Comparison of ENCODE assay signal across 17 cellular contexts in genomic region chr10:96814264-96814663, GRCh38. TPM values are rescaled to one million over a fixed set of nuclear protein-coding genes. Genes with fewer than 3 reads are reported as not detected.
A peak's percentile ranks its signal among the peaks of the same experiment; 100 is the strongest.
DNase-seq lines count a peak whose midpoint lies in the region; ATAC-seq and TF ChIP-seq lines count a peak whose summit lies in the region.
"Had no signal": no experiment of that assay in that cellular context is flagged by ENCODE, and none has a peak within 500 bp of the region (broad histone marks: within the 10 kb centered on the region; RNA-seq: fewer than 3 reads in every experiment).

No MANE protein-coding gene starts in this region.

- no peak for TF ChIP-seq CTCF in HFFc6 (IDR thresholded peaks at IDR 0.05)

- no peaks in the 10 kb centered on the region for H3K9me3 Mint-ChIP-seq in HFFc6
- no peaks in the 10 kb centered on the region for H3K9me3 Mint-ChIP-seq in CD8-positive, alpha-beta memory T cell
- H3K9me3 Mint-ChIP-seq: activated T-helper 17 cell treated with anti-CD3 and anti-CD28 coated beads, Interleukin-2, amount 50 U/mL, for 72 hours; effector memory CD8-positive, alpha-beta T cell had no signal

- H3K9ac ChIP-seq in adipocyte (ENCODE audit: low read length) = no peak overlapping the region

- no peak overlapping the region for H2AFZ ChIP-seq in ACC112 (ENCODE audit: low read length, unreplicated experiment)

- no peak for ATAC-seq in left ventricle myocardium superior
- ATAC-seq: activated T-helper 17 cell treated with anti-CD3 and anti-CD28 coated beads, Interleukin-2, amount 50 U/mL, for 72 hours; body of pancreas; effector memory CD8-positive, alpha-beta T cell had no signal

- H3K27ac ChIP-seq in ACC112 (ENCODE audit: low read depth, low read length) = 0 out of 2 replicates have a peak overlapping the region, but pooled peaks have one; percentile 30
- H3K27ac ChIP-seq in CD8-positive, alpha-beta memory T cell (ENCODE audit: low read depth, low read length) = no peak overlapping the region
- H3K27ac ChIP-seq: body of pancreas, ovary, transverse colon had no signal

- POLR2A ChIA-PET in CD8-positive, alpha-beta memory T cell (lab: Charles Lee) = no interaction called here

- peak overlapping the region; percentile 69; the same call in 1 of the 2 replicates for H3K27ac Mint-ChIP-seq in HFFc6
- H3K27ac Mint-ChIP-seq in CD8-positive, alpha-beta memory T cell = no peak overlapping the region
- H3K27ac Mint-ChIP-seq: activated T-helper 17 cell treated with anti-CD3 and anti-CD28 coated beads, Interleukin-2, amount 50 U/mL, for 72 hours; effector memory CD8-positive, alpha-beta T cell had no signal

- H3K4me1 Mint-ChIP-seq in HFFc6 (ENCODE audit: low read depth) = peaks cover 19% of the 10 kb centered on the region
- H3K4me1 Mint-ChIP-seq in CD8-positive, alpha-beta memory T cell = no peaks in the 10 kb centered on the region
- H3K4me1 Mint-ChIP-seq: activated T-helper 17 cell treated with anti-CD3 and anti-CD28 coated beads, Interleukin-2, amount 50 U/mL, for 72 hours had no signal

- H3K4me3 Mint-ChIP-seq in HFFc6 = no peak overlapping the region
- no peak overlapping the region for H3K4me3 Mint-ChIP-seq in CD8-positive, alpha-beta memory T cell
- H3K4me3 Mint-ChIP-seq: activated T-helper 17 cell treated with anti-CD3 and anti-CD28 coated beads, Interleukin-2, amount 50 U/mL, for 72 hours; effector memory CD8-positive, alpha-beta T cell had no signal

- no peaks in the 10 kb centered on the region for H3K79me2 ChIP-seq in ACC112 (ENCODE audit: control insufficient read depth, insufficient read depth, low read length, unreplicated experiment)

- CTCF ChIA-PET in CD8-positive, alpha-beta memory T cell (lab: Charles Lee) = no interaction called here

- no peak overlapping the region for H3K4me3 ChIP-seq in ACC112 (ENCODE audit: low read depth, low read length)
- no peak overlapping the region for H3K4me3 ChIP-seq in adipocyte (ENCODE audit: low read length)
- H3K4me3 ChIP-seq in CD8-positive, alpha-beta memory T cell (ENCODE audit: low read length) = no peak overlapping the region
- H3K4me3 ChIP-seq: body of pancreas, ovary, transverse colon had no signal

- H3K36me3 ChIP-seq in ACC112 (ENCODE audit: insufficient read depth, low read length) (no peaks in the 10 kb centered on the region), adipocyte (ENCODE audit: control insufficient read depth, insufficient read depth, low read length, severe bottlenecking) (no peaks in the 10 kb centered on the region)
- no peaks in the 10 kb centered on the region for H3K36me3 ChIP-seq in CD8-positive, alpha-beta memory T cell (ENCODE audit: insufficient read depth, low read length)
- H3K36me3 ChIP-seq: ovary, transverse colon had no signal

- in situ Hi-C loops in G401 (cut with HindIII; ENCODE audit: low sequenced_read_pairs) = no loop called here

- peaks cover 15% of the 10 kb centered on the region for H3K4me1 ChIP-seq in ACC112 (ENCODE audit: control insufficient read depth, insufficient read depth, low read length, unreplicated experiment)
- no peaks in the 10 kb centered on the region for H3K4me1 ChIP-seq in adipocyte (ENCODE audit: control insufficient read depth, insufficient read depth, low read length)
- no peaks in the 10 kb centered on the region for H3K4me1 ChIP-seq in CD8-positive, alpha-beta memory T cell (ENCODE audit: insufficient read depth, low read length)
- H3K4me1 ChIP-seq: body of pancreas, transverse colon had no signal

- no peaks in the 10 kb centered on the region for H3K27me3 ChIP-seq in ACC112 (ENCODE audit: insufficient read depth, low read length)
- H3K27me3 ChIP-seq in adipocyte (replicated peaks; ENCODE audit: control insufficient read depth, insufficient read depth, low read length) = no peaks in the 10 kb centered on the region
- peaks cover 4% of the 10 kb centered on the region for H3K27me3 ChIP-seq in CD8-positive, alpha-beta memory T cell (ENCODE audit: insufficient read depth, low read length, poor library complexity, severe bottlenecking)
- H3K27me3 ChIP-seq: body of pancreas, ovary, transverse colon had no signal

- DNase-seq in HFFc6 (peak; percentile 91), adipocyte (ENCODE audit: low read depth) (peak; percentile 56), glomerular visceral epithelial cell (ENCODE audit: extremely low spot score) (peak; percentile 85), left ventricle myocardium superior (no peak), NCI-H526 (lab: John Stamatoyannopoulos, UW) (no peak), G401 (ENCODE audit: low spot score) (no peak)
- DNase-seq in CD8-positive, alpha-beta memory T cell = no peak
- DNase-seq: activated CD4-positive, alpha-beta T cell treated with anti-CD3 and anti-CD28 coated beads for 48 hours; body of pancreas; DND-41; effector memory CD8-positive, alpha-beta T cell; NCI-H1048; ovary; T-helper 1 cell; transverse colon had no signal

- intact Hi-C loops in left ventricle myocardium superior (cut with micrococcal nuclease) = no loop called here

- H3K27me3 Mint-ChIP-seq in HFFc6 (ENCODE audit: insufficient read depth) = no peaks in the 10 kb centered on the region; the same call in 1 of the 2 replicates
- peaks cover 4 to 25% of the 10 kb centered on the region in 2 donors for H3K27me3 Mint-ChIP-seq in CD8-positive, alpha-beta memory T cell

- H3K9me3 ChIP-seq in adipocyte (ENCODE audit: control insufficient read depth, low read length) = no peaks in the 10 kb centered on the region
- no peaks in the 10 kb centered on the region for H3K9me3 ChIP-seq in CD8-positive, alpha-beta memory T cell (ENCODE audit: low read length)
- H3K9me3 ChIP-seq: body of pancreas, ovary, transverse colon had no signal

- no peaks in the 10 kb centered on the region for H3K36me3 Mint-ChIP-seq in HFFc6 (ENCODE audit: low read depth)
- no peaks in the 10 kb centered on the region for H3K36me3 Mint-ChIP-seq in CD8-positive, alpha-beta memory T cell

RNA-seq across cellular contexts. Expression of gene LCOR, which starts 17.8 kb away (rescaled TPM):
- 10 to 100 TPM; 26.5 to 32.6 (median 29.3) TPM for total RNA-seq in HFFc6 (2021; fragmentation: NEBNext Ultra II Directional; extraction: Animal tissue kit (Norgen Biotek cat#: 25700))
- 19.8 TPM for total RNA-seq in left ventricle myocardium superior
- total RNA-seq in CD8-positive, alpha-beta memory T cell = 10 to 100 TPM; 20.3 to 26.1 TPM
- 20.8 TPM for polyA plus RNA-seq in CD8-positive, alpha-beta memory T cell
- 6.6 and 56.5 TPM in 2 replicates for total RNA-seq in G401 (2014; rRNA removed; shearing (Covaris generic))

Comparison
In these comparisons a context has a peak if more than half of its experiments do, and no peak if none do; other contexts are left out.
1. DNase-seq: peak in HFFc6 (single experiment), adipocyte (single experiment) and glomerular visceral epithelial cell (single experiment); none in left ventricle myocardium superior (single experiment), CD8-positive, alpha-beta memory T cell (0 of 5), NCI-H526 (0 of 2) and G401 (single experiment).